Comparison of ENCODE assay signal across 1 cellular context in the genomic region with DNA sequence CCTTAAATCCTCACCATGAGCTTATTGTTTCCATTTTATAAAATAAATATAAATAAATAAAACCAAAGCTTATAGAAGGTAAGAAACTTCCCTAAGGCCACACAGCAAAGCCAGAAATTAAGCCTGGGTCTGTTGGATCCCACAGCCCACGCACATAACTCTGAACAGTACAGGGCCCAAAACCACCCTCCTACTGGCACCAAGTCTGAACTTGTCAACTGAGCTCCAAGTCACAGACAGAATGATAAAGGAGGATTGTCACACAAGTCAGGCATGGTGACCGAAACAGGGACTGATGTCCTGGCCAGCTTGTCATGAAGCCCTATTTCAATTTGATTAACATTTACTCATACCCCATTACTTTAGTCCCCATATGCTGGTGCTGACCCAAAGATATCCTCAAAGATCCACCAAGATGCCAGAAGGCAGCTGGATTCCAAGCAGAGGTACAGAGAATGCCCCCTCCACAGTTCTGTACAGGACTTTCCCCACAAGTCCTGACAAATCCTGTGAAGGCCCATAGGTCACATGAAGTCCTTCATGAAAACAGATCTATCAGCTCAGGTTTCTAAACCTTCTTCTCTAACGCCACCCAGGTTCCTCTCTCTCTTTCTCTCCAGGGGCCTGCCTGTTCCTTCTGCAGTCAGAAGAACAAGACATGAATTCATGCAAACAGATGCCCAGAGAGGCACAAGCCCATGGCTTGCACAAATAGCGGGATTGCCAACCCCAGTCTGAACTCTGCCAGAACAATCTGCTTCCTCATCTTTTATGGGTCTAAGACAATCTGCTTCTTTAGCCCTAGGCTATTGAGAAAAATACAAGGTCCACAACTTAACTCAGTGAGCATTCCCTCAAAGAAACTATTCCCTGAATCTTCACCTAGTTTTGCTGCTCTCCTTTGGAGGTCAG.
TF ChIP-seq lines count a peak whose summit lies in the region.

No MANE protein-coding gene starts in this region.

TF ChIP-seq in IMR-90, 13 proteins besides CTCF, POLR2A, EP300 and RAD21:
- TF ChIP-seq FOS (IDR thresholded peaks at IDR 0.05; ENCODE audit: low read depth, low read length) = no peak
- no peak for TF ChIP-seq BHLHE40 (IDR thresholded peaks at IDR 0.05; ENCODE audit: low read depth, low read length)
